Comparison of ENCODE assay signal across 17 cellular contexts in genomic region chr15:95715116-95715888, GRCh38.
"Had no signal": no experiment of that assay in that cellular context is flagged by ENCODE, and none has a peak within 500 bp of the region (broad histone marks: within the 10 kb centered on the region; RNA-seq: fewer than 3 reads in every experiment).

No MANE protein-coding gene starts in this region.

- FAIRE-seq: keratinocyte had no signal

- H3K27me3 Mint-ChIP-seq: activated naive CD4-positive, alpha-beta T cell treated with anti-CD3 and anti-CD28 coated beads, Interleukin-2, amount 10 ng/mL, durations not matched to agents 7 days and 5 days; stimulated activated naive CD8-positive, alpha-beta T cell treated with anti-CD3 and anti-CD28 coated beads, Interleukin-15, amount 100 ng/mL, for 72 hours; T-cell had no signal

- H3K27ac Mint-ChIP-seq: activated naive CD4-positive, alpha-beta T cell treated with anti-CD3 and anti-CD28 coated beads, Interleukin-2, amount 10 ng/mL, durations not matched to agents 7 days and 5 days; stimulated activated naive CD8-positive, alpha-beta T cell treated with anti-CD3 and anti-CD28 coated beads, Interleukin-15, amount 100 ng/mL, for 72 hours had no signal

- H3K4me3 Mint-ChIP-seq: activated naive CD4-positive, alpha-beta T cell treated with anti-CD3 and anti-CD28 coated beads, Interleukin-2, amount 10 ng/mL, durations not matched to agents 7 days and 5 days; stimulated activated naive CD8-positive, alpha-beta T cell treated with anti-CD3 and anti-CD28 coated beads, Interleukin-15, amount 100 ng/mL, for 72 hours; T-cell had no signal

- H3K4me1 ChIP-seq: body of pancreas, gastrocnemius medialis, upper lobe of right lung had no signal

- H3K4me3 ChIP-seq: body of pancreas, coronary artery, gastrocnemius medialis, ovary, SK-N-MC, upper lobe of right lung had no signal

- ATAC-seq: activated CD4-positive, CD25-positive, alpha-beta regulatory T cell treated with anti-CD3 and anti-CD28 coated beads, Interleukin-2, amount 50 U/mL, for 24 hours; body of pancreas; gastrocnemius medialis; left ventricle myocardium superior; stimulated activated naive CD8-positive, alpha-beta T cell treated with anti-CD3 and anti-CD28 coated beads, Interleukin-15, amount 100 ng/mL, for 72 hours; T-cell; upper lobe of right lung had no signal

- H3K27ac ChIP-seq: body of pancreas, coronary artery, gastrocnemius medialis, SK-N-MC, upper lobe of right lung had no signal

- H3K36me3 ChIP-seq: gastrocnemius medialis, ovary, upper lobe of right lung had no signal

- H3K27me3 ChIP-seq: gastrocnemius medialis, ovary, upper lobe of right lung had no signal

- H3K9me3 Mint-ChIP-seq: activated naive CD4-positive, alpha-beta T cell treated with anti-CD3 and anti-CD28 coated beads, Interleukin-2, amount 10 ng/mL, durations not matched to agents 7 days and 5 days; stimulated activated naive CD8-positive, alpha-beta T cell treated with anti-CD3 and anti-CD28 coated beads, Interleukin-15, amount 100 ng/mL, for 72 hours; T-cell had no signal

- H3K9me3 ChIP-seq: body of pancreas, gastrocnemius medialis, ovary, upper lobe of right lung had no signal

- DNase-seq: activated naive CD4-positive, alpha-beta T cell treated with anti-CD3 and anti-CD28 coated beads, Interleukin-2, amount 10 ng/mL, durations not matched to agents 7 days and 5 days; body of pancreas; central memory CD4-positive, alpha-beta T cell; effector CD4-positive, alpha-beta T cell; gastrocnemius medialis; left ventricle myocardium superior; mesendoderm; ovary; stimulated activated CD4-positive, alpha-beta T cell treated with anti-CD3 and anti-CD28 coated beads, Interleukin-1b, Interleukin-23, amount 100 ng/mL, for 48 hours; stimulated activated naive CD8-positive, alpha-beta T cell treated with anti-CD3 and anti-CD28 coated beads, Interleukin-15, amount 100 ng/mL, for 72 hours; T-cell; T-helper 9 cell; upper lobe of right lung had no signal

- H3K36me3 Mint-ChIP-seq: activated naive CD4-positive, alpha-beta T cell treated with anti-CD3 and anti-CD28 coated beads, Interleukin-2, amount 10 ng/mL, durations not matched to agents 7 days and 5 days; T-cell had no signal

- H3K4me1 Mint-ChIP-seq: activated naive CD4-positive, alpha-beta T cell treated with anti-CD3 and anti-CD28 coated beads, Interleukin-2, amount 10 ng/mL, durations not matched to agents 7 days and 5 days; stimulated activated naive CD8-positive, alpha-beta T cell treated with anti-CD3 and anti-CD28 coated beads, Interleukin-15, amount 100 ng/mL, for 72 hours had no signal
